Comparison of ENCODE assay signal across 8 cellular contexts in genomic region chr7:77331938-77332695, GRCh38.
A peak's percentile ranks its signal among the peaks of the same experiment; 100 is the strongest.
DNase-seq lines count a peak whose midpoint lies in the region; ATAC-seq, FAIRE-seq and TF ChIP-seq lines count a peak whose summit lies in the region.

No MANE protein-coding gene starts in this region.

- H3K36me3 Mint-ChIP-seq in endodermal cell (ENCODE audit: low read depth), result no peaks in the 10 kb centered on the region

- 50 to 64% methylated on average over 2 to 3 of the region's 3 CpGs for WGBS in endodermal cell (ENCODE audit: insufficient coverage in 1 of 2, insufficient read length in 1 of 2), 2 experiments

- no peaks in the 10 kb centered on the region for H3K36me3 ChIP-seq in WERI-Rb-1
- H3K36me3 ChIP-seq in endodermal cell (ENCODE audit: control insufficient read depth, insufficient read depth, low read length), result no peaks in the 10 kb centered on the region

- peaks cover 8% of the 10 kb centered on the region for H3K4me1 Mint-ChIP-seq in endodermal cell

- DNase-seq in D721Med (ENCODE audit: insufficient read length, low spot score), result peak; percentile 37
- DNase-seq in NCI-H2227 (lab: John Stamatoyannopoulos, UW; ENCODE audit: unreplicated experiment), result peak; percentile 71
- DNase-seq in WERI-Rb-1, result peak; percentile 90
- DNase-seq in endodermal cell, result peak; percentile 78
- DNase-seq in middle frontal gyrus (ENCODE audit: extremely low spot score, low spot score), result peak; percentile 65
- peak; percentile 94 for DNase-seq in superior temporal gyrus (ENCODE audit: extremely low spot score)

- H3K4me1 ChIP-seq in endodermal cell (ENCODE audit: control insufficient read depth, insufficient read depth, low read length), result no peaks in the 10 kb centered on the region

- H3K27me3 Mint-ChIP-seq in endodermal cell (ENCODE audit: insufficient read depth), result no peaks in the 10 kb centered on the region

- H3K4me3 ChIP-seq in WERI-Rb-1 (ENCODE audit: low read depth, low read length) (peak overlapping the region; percentile 12), endodermal cell (ENCODE audit: low read length) (no peak overlapping the region)

- peak; percentile 77 for FAIRE-seq in D721Med (lab: Jason Lieb, UNC)

- H3K9me3 Mint-ChIP-seq in endodermal cell, result no peaks in the 10 kb centered on the region

- H3K27ac Mint-ChIP-seq in endodermal cell, result no peak overlapping the region

- peak; percentile 66 for ATAC-seq in GM19372 (IDR thresholded peaks at IDR 0.05; ENCODE audit: low read depth, unreplicated experiment)
- peak; percentile 81 for ATAC-seq in HG03354 (IDR thresholded peaks at IDR 0.05; ENCODE audit: poor library complexity, severe bottlenecking, unreplicated experiment)

- H3K4me3 Mint-ChIP-seq in endodermal cell, result no peak overlapping the region

- H3K9me3 ChIP-seq in WERI-Rb-1 (ENCODE audit: severe bottlenecking) (no peaks in the 10 kb centered on the region), endodermal cell (ENCODE audit: control insufficient read depth, low read length) (no peaks in the 10 kb centered on the region)

- TF ChIP-seq CTCF in D721Med (IDR thresholded peaks at IDR 0.05; ENCODE audit: insufficient read depth, missing control alignments) (peak; percentile 82), WERI-Rb-1 (IDR thresholded peaks at IDR 0.05; ENCODE audit: low read depth, low read length) (peak; percentile 56), endodermal cell (conservative IDR thresholded peaks at IDR 0.05) (peak; percentile 80)

- peak overlapping the region; percentile 73 for H3K27ac ChIP-seq in WERI-Rb-1
- H3K27ac ChIP-seq in endodermal cell (ENCODE audit: low read depth, low read length), result no peak overlapping the region

- H3K27me3 ChIP-seq in WERI-Rb-1 (ENCODE audit: insufficient read depth, low read depth, severe bottlenecking) (no peaks in the 10 kb centered on the region), endodermal cell (ENCODE audit: control insufficient read depth, insufficient read depth, low read length, poor library complexity, severe bottlenecking) (no peaks in the 10 kb centered on the region)

- H3K9ac ChIP-seq in endodermal cell (ENCODE audit: extremely low read depth, low read length, poor library complexity, severe bottlenecking), result no peak overlapping the region

Comparison
In these comparisons a context has a peak if more than half of its experiments do, and no peak if none do; other contexts are left out.
1. DNase-seq: peak in every context shown above with its lines; median percentile 94 in superior temporal gyrus; 90 in WERI-Rb-1; 78 in endodermal cell; 71 in NCI-H2227; 65 in middle frontal gyrus; 37 in D721Med.